ENCODE assay signal across 11 cellular contexts in genomic region chr11:44623321-44623715, GRCh38. TPM values are rescaled to one million over a fixed set of nuclear protein-coding genes. Genes with fewer than 3 reads are reported as not detected.
DNase-seq lines count a peak whose midpoint lies in the region; ATAC-seq, FAIRE-seq and TF ChIP-seq lines count a peak whose summit lies in the region.
"Had no signal": no experiment of that assay in that cellular context is flagged by ENCODE, and none has a peak within 500 bp of the region (broad histone marks: within the 10 kb centered on the region; RNA-seq: fewer than 3 reads in every experiment).

No MANE protein-coding gene starts in this region.

- peaks cover 31% of the 10 kb centered on the region for H3K4me1 Mint-ChIP-seq in activated T-cell treated with anti-CD3 and anti-CD28 coated beads, Interleukin-2, amount 50 U/mL, for 4 hours (ENCODE audit: low read depth)
- peaks cover 50% of the 10 kb centered on the region for H3K4me1 Mint-ChIP-seq in memory B cell

- no peak for ATAC-seq in activated T-cell treated with anti-CD3 and anti-CD28 coated beads, Interleukin-2, amount 50 U/mL, for 4 hours
- peak; percentile 15 for ATAC-seq in memory B cell (ENCODE audit: low read depth)
- no peak for ATAC-seq in GM21825 (IDR thresholded peaks at IDR 0.05; ENCODE audit: unreplicated experiment)
- no peak for ATAC-seq in HG02623 (IDR thresholded peaks at IDR 0.05; ENCODE audit: unreplicated experiment)

- H3K36me3 Mint-ChIP-seq in activated T-cell treated with anti-CD3 and anti-CD28 coated beads, Interleukin-2, amount 50 U/mL, for 4 hours (ENCODE audit: insufficient read depth) = peaks cover 25% of the 10 kb centered on the region
- peaks cover 21% of the 10 kb centered on the region for H3K36me3 Mint-ChIP-seq in memory B cell

- no peak for TF ChIP-seq CTCF in adrenal gland (IDR thresholded peaks at IDR 0.05)

- H3K4me3 ChIP-seq in adrenal gland = no peak overlapping the region
- H3K4me3 ChIP-seq: breast epithelium had no signal

- no peak overlapping the region for H3K4me3 Mint-ChIP-seq in activated T-cell treated with anti-CD3 and anti-CD28 coated beads, Interleukin-2, amount 50 U/mL, for 4 hours
- H3K4me3 Mint-ChIP-seq in memory B cell = no peak overlapping the region

- H3K27ac ChIP-seq in adrenal gland = peak overlapping the region in 1 of 5 donors; percentile 16

- H3K4me1 ChIP-seq in adrenal gland (replicated peaks in 1 of 2) = peaks cover 4 to 8% of the 10 kb centered on the region in 2 donors

- no peaks in the 10 kb centered on the region for H3K36me3 ChIP-seq in adrenal gland (replicated peaks in 1 of 2)

- H3K27me3 Mint-ChIP-seq in activated T-cell treated with anti-CD3 and anti-CD28 coated beads, Interleukin-2, amount 50 U/mL, for 4 hours (ENCODE audit: low read depth) = no peaks in the 10 kb centered on the region
- H3K27me3 Mint-ChIP-seq in memory B cell = no peaks in the 10 kb centered on the region

- H3K27ac Mint-ChIP-seq in memory B cell = peak overlapping the region; percentile 91

- FAIRE-seq in urothelium cell line (lab: Jason Lieb, UNC) = peak; percentile 81
- FAIRE-seq: H54 had no signal

- peaks cover 5% of the 10 kb centered on the region for H3K9me3 Mint-ChIP-seq in activated T-cell treated with anti-CD3 and anti-CD28 coated beads, Interleukin-2, amount 50 U/mL, for 4 hours
- peaks cover 3% of the 10 kb centered on the region for H3K9me3 Mint-ChIP-seq in memory B cell

- DNase-seq in activated T-cell treated with anti-CD3 and anti-CD28 coated beads, Interleukin-2, amount 50 U/mL, for 1 hour = peak; percentile 16
- DNase-seq in activated T-cell treated with anti-CD3 and anti-CD28 coated beads, Interleukin-2, amount 50 U/mL, for 4 hours = no peak
- peak in 6 of 7 donors; percentile 7 to 55 (median 18) for DNase-seq in adrenal gland
- peak in 1 of 2 donors; percentile 7 for DNase-seq in memory B cell (ENCODE audit: low spot score in 2 of 2)
- DNase-seq in urothelium cell line (ENCODE audit: low spot score) = no peak
- DNase-seq in effector CD8-positive, alpha-beta T cell (lab: John Stamatoyannopoulos, UW) = no peak
- DNase-seq: NCI-H510A had no signal

- H3K27me3 ChIP-seq in adrenal gland = no peaks in the 10 kb centered on the region
- H3K27me3 ChIP-seq: breast epithelium had no signal

- no peak for TF ChIP-seq POLR2A in adrenal gland (IDR thresholded peaks at IDR 0.05)

- H3K9me3 ChIP-seq in adrenal gland (replicated peaks in 1 of 3) = no peaks in the 10 kb centered on the region
- H3K9me3 ChIP-seq: breast epithelium had no signal

- intact Hi-C loops in adrenal gland (cut with DNase I) = loop anchor here in 1 of 2 donors (2.0 to 10.0 kb wide), 3 partner anchors 104 to 287 kb away; partner anchors contain the start of gene TSPAN18

- 69 to 80% (median 74%) methylated on average over 10 of the region's 10 CpGs for WGBS in adrenal gland, 4 donors

RNA-seq across cellular contexts. Expression of gene CD82, which starts 57.9 kb away (rescaled TPM):
- total RNA-seq in activated T-cell treated with anti-CD3 and anti-CD28 coated beads, Interleukin-2, amount 50 U/mL, for 4 hours = 100 to 1,000 TPM; 364 to 594 (median 428) TPM
- total RNA-seq in adrenal gland = 10 to 100 TPM in 7 of 8 donors, 1 to 10 TPM in 1; 6.2 to 38.2 (median 21.2) TPM
- 10 to 100 TPM in 2 of 3 donors, 1 to 10 TPM in 1; 5.4 to 53.4 (median 13.1) TPM for polyA plus RNA-seq in adrenal gland

Comparison
In these comparisons a context has a peak if more than half of its experiments do, and no peak if none do; other contexts are left out.
1. DNase-seq: peak in activated T-cell treated with anti-CD3 and anti-CD28 coated beads, Interleukin-2, amount 50 U/mL, for 1 hour (single experiment) and adrenal gland (6 of 7); none in activated T-cell treated with anti-CD3 and anti-CD28 coated beads, Interleukin-2, amount 50 U/mL, for 4 hours (single experiment), urothelium cell line (single experiment) and effector CD8-positive, alpha-beta T cell (single experiment).
2. RNA of gene CD82, which starts 57.9 kb away (total RNA-seq): 364 to 594 TPM in activated T-cell treated with anti-CD3 and anti-CD28 coated beads, Interleukin-2, amount 50 U/mL, for 4 hours; 6.2 to 38.2 TPM in adrenal gland; every median in the first group is over 4 times any median in the second.